ENCODE assay signal across 1 cellular context in the genomic region with DNA sequence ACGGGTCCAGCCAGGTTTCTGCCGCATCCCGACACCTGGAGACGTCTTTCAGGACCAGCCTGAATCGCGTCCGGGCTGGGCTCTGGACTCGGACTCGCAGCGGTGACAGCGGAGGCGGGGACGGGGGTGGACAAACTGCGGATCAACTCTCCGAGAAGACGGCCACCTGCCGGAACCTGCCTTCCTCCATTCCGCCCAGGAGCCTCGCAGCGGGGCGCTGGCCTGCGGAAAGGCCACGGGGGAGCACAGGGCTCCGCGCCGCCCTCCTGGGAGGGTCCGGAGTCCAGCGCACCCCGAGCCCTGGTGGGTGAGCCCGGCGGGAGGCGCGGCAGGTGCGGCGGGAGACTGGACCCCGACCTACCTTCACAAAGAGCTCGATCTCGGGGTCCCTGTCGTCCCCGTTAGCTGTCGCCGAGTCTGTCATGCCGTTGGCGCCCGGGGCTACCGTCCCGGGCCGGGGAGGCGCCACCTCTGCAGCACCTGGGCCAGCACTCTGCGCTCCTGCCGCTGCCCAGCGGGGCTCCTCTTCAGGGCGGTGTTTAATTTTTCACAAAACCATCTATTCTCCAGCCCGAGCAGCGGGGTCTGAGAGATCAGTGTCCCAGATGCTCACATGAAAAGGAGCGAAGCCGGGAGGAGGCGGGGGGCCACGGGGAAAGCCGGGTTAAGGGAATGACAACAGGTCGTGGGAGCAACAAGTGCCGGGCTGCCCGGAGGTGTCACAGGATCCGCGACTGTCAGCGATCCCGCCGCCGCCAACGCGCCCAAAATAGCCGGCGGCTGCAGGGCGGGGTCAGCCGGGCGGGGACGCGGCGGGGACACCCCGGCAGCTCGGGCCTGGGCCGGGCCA.
TF ChIP-seq lines count a peak whose summit lies in the region.

CLIC5 (minus strand) TSS at position 742 of the 850 bp plus-strand sequence; CDS start at position 424, 318 bp downstream.

TF ChIP-seq in H1, 55 proteins besides CTCF, POLR2A, EP300 and RAD21:
- TF ChIP-seq SP1 (IDR thresholded peaks at IDR 0.05; ENCODE audit: low read depth, low read length) = no peak
- TF ChIP-seq, protein P1, sequence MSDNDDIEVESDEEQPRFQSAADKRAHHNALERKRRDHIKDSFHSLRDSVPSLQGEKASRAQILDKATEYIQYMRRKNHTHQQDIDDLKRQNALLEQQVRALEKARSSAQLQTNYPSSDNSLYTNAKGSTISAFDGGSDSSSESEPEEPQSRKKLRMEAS (IDR thresholded peaks at IDR 0.05) = no peak
- no peak for TF ChIP-seq TAF1 (IDR thresholded peaks at IDR 0.05; ENCODE audit: low read depth, low read length)
- no peak for TF ChIP-seq TCF12 (IDR thresholded peaks at IDR 0.05; ENCODE audit: low read depth, low read length)
- no peak for TF ChIP-seq CHD7 (IDR thresholded peaks at IDR 0.05; ENCODE audit: insufficient replicate concordance, low read length)
- no peak for TF ChIP-seq HDAC2 (IDR thresholded peaks at IDR 0.05; ENCODE audit: borderline replicate concordance in 1 of 2, low read depth in 2 of 2, low read length in 2 of 2)
- TF ChIP-seq SP2 (IDR thresholded peaks at IDR 0.05; ENCODE audit: low read length) = no peak
- TF ChIP-seq BACH1 (IDR thresholded peaks at IDR 0.05; ENCODE audit: low read length) = no peak
- no peak; a peak in 1 of 4 replicates for TF ChIP-seq SIN3A (conservative IDR thresholded peaks at IDR 0.05 in 1 of 2, IDR thresholded peaks at IDR 0.05 in 1 of 2; ENCODE audit: low read depth in 1 of 2, low read length in 2 of 2)
- TF ChIP-seq CEBPB (IDR thresholded peaks at IDR 0.05; ENCODE audit: low read depth, low read length) = no peak
- TF ChIP-seq HDAC6 (IDR thresholded peaks at IDR 0.05; ENCODE audit: low read depth, low read length) = no peak
- TF ChIP-seq MAFK (IDR thresholded peaks at IDR 0.05; ENCODE audit: low read depth, low read length) = no peak
- no peak for TF ChIP-seq CBX8 (IDR thresholded peaks at IDR 0.05; ENCODE audit: borderline replicate concordance, low read depth, low read length)
- 0 out of 2 replicates have a peak, but pooled peaks have one; percentile 41 for TF ChIP-seq SUZ12 (IDR thresholded peaks at IDR 0.05; ENCODE audit: low read length)
- no peak for TF ChIP-seq RFX5 (IDR thresholded peaks at IDR 0.05; ENCODE audit: borderline replicate concordance, low read depth, low read length)
- no peak for TF ChIP-seq CBX5 (IDR thresholded peaks at IDR 0.05; ENCODE audit: low read depth, low read length)
- no peak for TF ChIP-seq ATF2 (IDR thresholded peaks at IDR 0.05; ENCODE audit: low read length)
- TF ChIP-seq NANOG (IDR thresholded peaks at IDR 0.05; ENCODE audit: insufficient read depth, low read depth, low read length, poor library complexity, severe bottlenecking) = no peak
- no peak for TF ChIP-seq RXRA (IDR thresholded peaks at IDR 0.05; ENCODE audit: insufficient read depth, low read depth, low read length)
- no peak for TF ChIP-seq EGR1 (IDR thresholded peaks at IDR 0.05; ENCODE audit: borderline replicate concordance, low read depth, low read length)
- no peak for TF ChIP-seq JUND (IDR thresholded peaks at IDR 0.05; ENCODE audit: low read length)
- TF ChIP-seq CTBP2 (IDR thresholded peaks at IDR 0.05; ENCODE audit: borderline replicate concordance, insufficient read depth, insufficient read length, low read length) = peak; percentile 84
- peak; percentile 71 for TF ChIP-seq KDM4A (IDR thresholded peaks at IDR 0.05; ENCODE audit: low read depth, low read length, severe bottlenecking)
- no peak for TF ChIP-seq FOSL1 (IDR thresholded peaks at IDR 0.05; ENCODE audit: insufficient read depth, low read depth, low read length)
- TF ChIP-seq CREB1 (IDR thresholded peaks at IDR 0.05) = peak; percentile 77
- TF ChIP-seq GABPA (IDR thresholded peaks at IDR 0.05; ENCODE audit: borderline replicate concordance, insufficient read depth, low read length) = no peak
- TF ChIP-seq GTF2F1 (IDR thresholded peaks at IDR 0.05; ENCODE audit: borderline replicate concordance, low read depth, low read length) = no peak
- TF ChIP-seq, protein P2, sequence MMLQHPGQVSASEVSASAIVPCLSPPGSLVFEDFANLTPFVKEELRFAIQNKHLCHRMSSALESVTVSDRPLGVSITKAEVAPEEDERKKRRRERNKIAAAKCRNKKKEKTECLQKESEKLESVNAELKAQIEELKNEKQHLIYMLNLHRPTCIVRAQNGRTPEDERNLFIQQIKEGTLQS (IDR thresholded peaks at IDR 0.05; ENCODE audit: insufficient read depth, low read depth, low read length) = no peak
- no peak for TF ChIP-seq SAP30 (IDR thresholded peaks at IDR 0.05; ENCODE audit: insufficient read depth, insufficient replicate concordance, low read length)
- TF ChIP-seq SIX5 (IDR thresholded peaks at IDR 0.05; ENCODE audit: low read depth, low read length) = no peak
- no peak for TF ChIP-seq BRCA1 (IDR thresholded peaks at IDR 0.05; ENCODE audit: low read depth, low read length)
